ENCODE assay signal across 11 cellular contexts in the genomic region with DNA sequence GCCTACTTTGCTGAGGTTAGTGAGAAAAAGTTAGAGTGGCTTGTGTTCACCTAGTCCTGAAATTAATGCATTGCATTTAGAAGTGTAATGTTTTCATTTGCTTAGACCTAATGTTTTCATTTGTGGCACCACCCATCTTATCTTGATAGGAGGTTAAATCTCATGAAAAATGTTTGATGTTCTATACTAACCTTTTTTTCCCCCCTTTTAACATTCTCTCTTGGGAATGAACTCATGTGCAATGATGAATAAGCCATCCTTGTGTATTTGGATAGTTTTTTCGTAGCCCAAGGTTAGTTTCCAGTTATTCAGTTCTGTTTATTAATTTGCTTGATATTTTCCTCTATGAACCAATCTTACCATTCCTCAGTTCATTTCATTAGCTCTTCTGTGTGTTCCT. TPM values are rescaled to one million over a fixed set of nuclear protein-coding genes. Genes with fewer than 3 reads are reported as not detected.
DNase-seq lines count a peak whose midpoint lies in the region; ATAC-seq and TF ChIP-seq lines count a peak whose summit lies in the region.
"Had no signal": no experiment of that assay in that cellular context is flagged by ENCODE, and none has a peak within 500 bp of the region (broad histone marks: within the 10 kb centered on the region; RNA-seq: fewer than 3 reads in every experiment).

No MANE protein-coding gene starts in this region.

- 100% methylated on average over 1 of the region's 1 CpG for WGBS in mammary epithelial cell (ENCODE audit: low coverage, missing lambda C conversion rate)

- no peak overlapping the region for H2AFZ ChIP-seq in mammary epithelial cell (ENCODE audit: low read depth, low read length)

- in situ Hi-C loops in mammary epithelial cell (cut with MboI; ENCODE audit: low sequenced_read_pairs in 2 of 2) = no loop called here

- H3K4me2 ChIP-seq in mammary epithelial cell (ENCODE audit: insufficient read depth, low read depth, low read length) = peak overlapping the region; percentile 61

- H4K20me1 ChIP-seq in mammary epithelial cell (ENCODE audit: insufficient read depth, low read length) = no peaks in the 10 kb centered on the region

- H3K4me3 ChIP-seq in BJ (ENCODE audit: low read depth, low read length) (peak overlapping the region; percentile 11), mammary epithelial cell (replicated peaks in 1 of 3; ENCODE audit: insufficient read depth in 1 of 3, low read depth in 2 of 3, low read length in 3 of 3) (no peak overlapping the region), Peyer's patch (no peak overlapping the region)

- H3K9me3 ChIP-seq in mammary epithelial cell (replicated peaks; ENCODE audit: insufficient read depth, low read length) (no peaks in the 10 kb centered on the region), Peyer's patch (no peaks in the 10 kb centered on the region)

- DNase-seq in BJ (ENCODE audit: low read depth) (no peak), HFFc6 (no peak), mammary epithelial cell (no peak), NCI-H524 (lab: John Stamatoyannopoulos, UW) (no peak), Peyer's patch (no peak), COLO668 (lab: John Stamatoyannopoulos, UW; ENCODE audit: unreplicated experiment) (no peak)
- DNase-seq in naive thymus-derived CD8-positive, alpha-beta T cell = no peak
- DNase-seq: anterior cingulate cortex, NCI-H526 treated with DMSO at 0.1 percent for 48 hours, occipital lobe had no signal

- POLR2A ChIA-PET in BJ (lab: Charles Lee) = no interaction called here
- POLR2A ChIA-PET in naive thymus-derived CD8-positive, alpha-beta T cell (lab: Charles Lee) = no interaction called here

- intact Hi-C loops in mammary epithelial cell (cut with micrococcal nuclease) = no loop called here

- peaks cover 69% of the 10 kb centered on the region for H3K79me2 ChIP-seq in mammary epithelial cell (ENCODE audit: insufficient read depth, low read length)

- H3K27ac Mint-ChIP-seq in HFFc6 = peak overlapping the region; percentile 92
- H3K27ac Mint-ChIP-seq in naive thymus-derived CD8-positive, alpha-beta T cell = peak overlapping the region in 4 of 10 donors; percentile 13 to 53 (median 47)

- no peak for ATAC-seq in naive thymus-derived CD8-positive, alpha-beta T cell
- ATAC-seq in GM21825 (IDR thresholded peaks at IDR 0.05; ENCODE audit: unreplicated experiment) = no peak

- peaks cover 43% of the 10 kb centered on the region for H3K36me3 Mint-ChIP-seq in HFFc6 (ENCODE audit: low read depth)
- H3K36me3 Mint-ChIP-seq in naive thymus-derived CD8-positive, alpha-beta T cell = peaks cover 0 to 9% (median 0%) of the 10 kb centered on the region in 3 donors

- peaks cover 3% of the 10 kb centered on the region; the same call in 1 of the 2 replicates for H3K27me3 Mint-ChIP-seq in HFFc6 (ENCODE audit: insufficient read depth)
- no peaks in the 10 kb centered on the region for H3K27me3 Mint-ChIP-seq in naive thymus-derived CD8-positive, alpha-beta T cell

- no peak for TF ChIP-seq POLR2A in Peyer's patch (IDR thresholded peaks at IDR 0.05)

- H3K27ac ChIP-seq in mammary epithelial cell (ENCODE audit: insufficient read depth, low read depth, low read length) (peak overlapping the region; percentile 66), Peyer's patch (no peak overlapping the region)

- H3K27me3 ChIP-seq in BJ (ENCODE audit: control insufficient read depth, insufficient read depth, low read length) = no peaks in the 10 kb centered on the region
- H3K27me3 ChIP-seq in mammary epithelial cell (ENCODE audit: insufficient read depth, low read length) = no peaks in the 10 kb centered on the region
- H3K27me3 ChIP-seq in Peyer's patch = no peaks in the 10 kb centered on the region

- no peaks in the 10 kb centered on the region for H3K9me3 Mint-ChIP-seq in HFFc6
- H3K9me3 Mint-ChIP-seq in naive thymus-derived CD8-positive, alpha-beta T cell = no peaks in the 10 kb centered on the region

- H3K4me3 Mint-ChIP-seq in HFFc6 = peak overlapping the region; percentile 95
- H3K4me3 Mint-ChIP-seq in naive thymus-derived CD8-positive, alpha-beta T cell = peak overlapping the region in 7 of 10 donors; percentile 5 to 71 (median 48)

- CTCF ChIA-PET in BJ (lab: Yijun Ruan, JAX) (no interaction called here), mammary epithelial cell (lab: Charles Lee; ENCODE audit: low non-redundant PET) (no interaction called here)

- no TSS peak for BruUV-seq in mammary epithelial cell (replicated peaks; lab: Mats Ljungman, UMichigan)

- dilution Hi-C loops in mammary epithelial cell (cut with HindIII; ENCODE audit: low sequenced_read_pairs) = no loop called here

- peaks cover 38% of the 10 kb centered on the region for H3K4me1 ChIP-seq in mammary epithelial cell (ENCODE audit: insufficient read depth, low read length)
- peaks cover 0 to 23% (median 3%) of the 10 kb centered on the region in 4 donors for H3K4me1 ChIP-seq in Peyer's patch

- H3K4me1 Mint-ChIP-seq in HFFc6 (ENCODE audit: low read depth) = peaks cover 78% of the 10 kb centered on the region
- H3K4me1 Mint-ChIP-seq in naive thymus-derived CD8-positive, alpha-beta T cell = peaks cover 21 to 56% (median 46%) of the 10 kb centered on the region in 4 donors

- H3K36me3 ChIP-seq in BJ (ENCODE audit: control insufficient read depth, insufficient read depth, low read length) (no peaks in the 10 kb centered on the region), mammary epithelial cell (ENCODE audit: insufficient read depth, low read length) (no peaks in the 10 kb centered on the region), Peyer's patch (no peaks in the 10 kb centered on the region)

- TF ChIP-seq CTCF in BJ (IDR thresholded peaks at IDR 0.05; ENCODE audit: insufficient read depth, low read depth, low read length) (no peak), HFFc6 (IDR thresholded peaks at IDR 0.05) (no peak), mammary epithelial cell (conservative IDR thresholded peaks at IDR 0.05 in 1 of 2, IDR thresholded peaks at IDR 0.05 in 1 of 2; ENCODE audit: extremely low read depth in 1 of 2, insufficient read depth in 1 of 2, low read depth in 1 of 2, low read length in 2 of 2) (no peak), Peyer's patch (IDR thresholded peaks at IDR 0.05) (no peak)

- no peak overlapping the region for H3K9ac ChIP-seq in mammary epithelial cell (ENCODE audit: insufficient read depth, low read length)

RNA-seq across cellular contexts. Expression of gene FHIP2A, which starts 2.8 kb away (rescaled TPM):
- polyA plus RNA-seq in BJ (2011; rRNA removed) = 13.4 and 22.2 TPM in 2 replicates
- polyA minus RNA-seq in BJ (2011; rRNA and poly(A)+ RNA removed) = 35.5 TPM in 2 replicates
- 10 to 100 TPM; 35.1 to 54.1 (median 42.6) TPM for total RNA-seq in HFFc6 (2021; fragmentation: NEBNext Ultra II Directional; extraction: Animal tissue kit (Norgen Biotek cat#: 25700))
- total RNA-seq in mammary epithelial cell = 10 to 100 TPM; 18.8 to 25.8 TPM
- polyA plus RNA-seq in mammary epithelial cell = 5.0 TPM
- polyA minus RNA-seq in mammary epithelial cell = 26.7 TPM
- total RNA-seq in naive thymus-derived CD8-positive, alpha-beta T cell = 10 to 100 TPM; 24.8 to 25.1 TPM
- 1 to 10 TPM; 4.9 to 7.6 (median 6.5) TPM for polyA plus RNA-seq in naive thymus-derived CD8-positive, alpha-beta T cell
- 10 to 100 TPM; 21.9 to 30.2 (median 26.8) TPM for total RNA-seq in Peyer's patch
